7 cellular contexts compared by ENCODE assay signal in genomic region chr5:70307064-70307463, GRCh38.
DNase-seq lines count a peak whose midpoint lies in the region; ATAC-seq and TF ChIP-seq lines count a peak whose summit lies in the region.
"Not testable (repeated sequence)": the region's sequence is repeated elsewhere in the genome, so short reads cannot be mapped to it uniquely, and the experiment has no call there.

No MANE protein-coding gene starts in this region.

- H3K36me3 ChIP-seq in GM23338 (ENCODE audit: insufficient read depth); right atrium auricular region: not testable (repeated sequence)

- ATAC-seq in GM23338; activated naive CD8-positive, alpha-beta T cell treated with anti-CD3 and anti-CD28 coated beads, Interleukin-2, amount 50 U/mL, for 24 hours: not testable (repeated sequence)

- H3K27me3 ChIP-seq in GM23338 (ENCODE audit: insufficient read depth); right atrium auricular region: not testable (repeated sequence)

- CTCF ChIA-PET in activated CD4-positive, alpha-beta memory T cell treated with anti-CD3 and anti-CD28 coated beads, Interleukin-2, amount 10 ng/mL, durations not matched to agents 7 days and 5 days (lab: Charles Lee), result not testable (repeated sequence)

- not testable (repeated sequence) for H3K4me3 ChIP-seq in GM23338, right atrium auricular region

- H2AFZ ChIP-seq in GM23338, result 0 out of 2 replicates have a peak overlapping the region, but pooled peaks have one; percentile 83

- H3K4me1 ChIP-seq in GM23338 (ENCODE audit: insufficient read depth); right atrium auricular region: not testable (repeated sequence)

- H3K4me2 ChIP-seq in GM23338, result not testable (repeated sequence)

- not testable (repeated sequence) for H3K9me3 Mint-ChIP-seq in GM23338; activated CD4-positive, alpha-beta memory T cell treated with anti-CD3 and anti-CD28 coated beads, Interleukin-2, amount 10 ng/mL, durations not matched to agents 7 days and 5 days; activated naive CD8-positive, alpha-beta T cell treated with anti-CD3 and anti-CD28 coated beads, Interleukin-2, amount 50 U/mL, for 24 hours

- not testable (repeated sequence) for H3F3A ChIP-seq in GM23338 (replicated peaks; ENCODE audit: low read depth)

- not testable (repeated sequence) for H3K4me3 Mint-ChIP-seq in GM23338; activated CD4-positive, alpha-beta memory T cell treated with anti-CD3 and anti-CD28 coated beads, Interleukin-2, amount 10 ng/mL, durations not matched to agents 7 days and 5 days; activated naive CD8-positive, alpha-beta T cell treated with anti-CD3 and anti-CD28 coated beads, Interleukin-2, amount 50 U/mL, for 24 hours

- not testable (repeated sequence) for H3K9me2 ChIP-seq in GM23338 (ENCODE audit: insufficient read depth)

- POLR2A ChIA-PET in activated CD4-positive, alpha-beta memory T cell treated with anti-CD3 and anti-CD28 coated beads, Interleukin-2, amount 10 ng/mL, durations not matched to agents 7 days and 5 days (lab: Charles Lee), result not testable (repeated sequence)

- not testable (repeated sequence) for H3K9me3 ChIP-seq in right atrium auricular region

- H3K27ac ChIP-seq in GM23338 (ENCODE audit: low read depth); right atrium auricular region: not testable (repeated sequence)

- not testable (repeated sequence) for H4K20me1 ChIP-seq in GM23338 (replicated peaks; ENCODE audit: insufficient read depth)

- H3K36me3 Mint-ChIP-seq in GM23338 (ENCODE audit: low read depth); activated CD4-positive, alpha-beta memory T cell treated with anti-CD3 and anti-CD28 coated beads, Interleukin-2, amount 10 ng/mL, durations not matched to agents 7 days and 5 days (ENCODE audit: low read depth); activated naive CD8-positive, alpha-beta T cell treated with anti-CD3 and anti-CD28 coated beads, Interleukin-2, amount 50 U/mL, for 24 hours (ENCODE audit: low read depth): not testable (repeated sequence)

- not testable (repeated sequence) for H3K27me3 Mint-ChIP-seq in GM23338 (ENCODE audit: insufficient read depth, low read depth, poor library complexity); activated CD4-positive, alpha-beta memory T cell treated with anti-CD3 and anti-CD28 coated beads, Interleukin-2, amount 10 ng/mL, durations not matched to agents 7 days and 5 days; activated naive CD8-positive, alpha-beta T cell treated with anti-CD3 and anti-CD28 coated beads, Interleukin-2, amount 50 U/mL, for 24 hours

- H3K79me2 ChIP-seq in GM23338 (replicated peaks; ENCODE audit: insufficient read depth), result not testable (repeated sequence)

- not testable (repeated sequence) for H3K27ac Mint-ChIP-seq in GM23338; activated naive CD8-positive, alpha-beta T cell treated with anti-CD3 and anti-CD28 coated beads, Interleukin-2, amount 50 U/mL, for 24 hours
- peak overlapping the region; percentile 1 for H3K27ac Mint-ChIP-seq in activated CD4-positive, alpha-beta memory T cell treated with anti-CD3 and anti-CD28 coated beads, Interleukin-2, amount 10 ng/mL, durations not matched to agents 7 days and 5 days

- not testable (repeated sequence) for TF ChIP-seq CTCF in GM23338 (conservative IDR thresholded peaks at IDR 0.05; ENCODE audit: low read depth in 2 of 2); right atrium auricular region (IDR thresholded peaks at IDR 0.05)

- H3K4me1 Mint-ChIP-seq in GM23338; activated CD4-positive, alpha-beta memory T cell treated with anti-CD3 and anti-CD28 coated beads, Interleukin-2, amount 10 ng/mL, durations not matched to agents 7 days and 5 days; activated naive CD8-positive, alpha-beta T cell treated with anti-CD3 and anti-CD28 coated beads, Interleukin-2, amount 50 U/mL, for 24 hours: not testable (repeated sequence)

- not testable (repeated sequence) for DNase-seq in GM23338 (ENCODE audit: low spot score)
- peak; percentile 18 for DNase-seq in activated CD4-positive, CD25-positive, alpha-beta regulatory T cell treated with anti-CD3 and anti-CD28 coated beads, Interleukin-2, amount 50 U/mL, for 72 hours
- DNase-seq in activated CD4-positive, alpha-beta memory T cell treated with anti-CD3 and anti-CD28 coated beads, Interleukin-2, amount 10 ng/mL, durations not matched to agents 7 days and 5 days, result peak; percentile 34
- DNase-seq in activated effector memory CD4-positive, alpha-beta T cell treated with anti-CD3 and anti-CD28 coated beads, Interleukin-2, amount 50 U/mL, for 16 hours, result peak; percentile 53
- peak; percentile 0 for DNase-seq in activated naive CD8-positive, alpha-beta T cell treated with anti-CD3 and anti-CD28 coated beads, Interleukin-2, amount 50 U/mL, for 24 hours
- peak; percentile 50 for DNase-seq in right atrium auricular region (ENCODE audit: low spot score)
- peak; percentile 0 for DNase-seq in stimulated activated CD4-positive, alpha-beta T cell treated with anti-CD3 and anti-CD28 coated beads, Interleukin-15, amount 100 ng/mL, for 24 hours
